8 cellular contexts compared by ENCODE assay signal in genomic region chr2:113604085-113604477, GRCh38. TPM values are rescaled to one million over a fixed set of nuclear protein-coding genes. Genes with fewer than 3 reads are reported as not detected.
DNase-seq lines count a peak whose midpoint lies in the region; ATAC-seq and TF ChIP-seq lines count a peak whose summit lies in the region.
"Not testable (repeated sequence)": the region's sequence is repeated elsewhere in the genome, so short reads cannot be mapped to it uniquely, and the experiment has no call there.

No MANE protein-coding gene starts in this region.

- not testable (repeated sequence) for H3K4me1 ChIP-seq in A673 (ENCODE audit: insufficient read depth, low read length, poor library complexity, severe bottlenecking); body of pancreas

- intact Hi-C loops in A673 (cut with micrococcal nuclease; ENCODE audit: unreplicated experiment), result loop anchor here (5.0 kb wide), 1 partner anchor 98 kb away; no protein-coding TSS in a partner anchor
- intact Hi-C loops in body of pancreas (cut with DNase I), result not testable (repeated sequence)

- not testable (repeated sequence) for H3K4me1 Mint-ChIP-seq in glutamatergic neuron (ENCODE audit: low read depth, unreplicated experiment); naive B cell

- POLR2A ChIA-PET in A673 (lab: Charles Lee; ENCODE audit: low non-redundant PET), result not testable (repeated sequence)

- H3K27ac Mint-ChIP-seq in glutamatergic neuron (ENCODE audit: unreplicated experiment), result not testable (repeated sequence)
- H3K27ac Mint-ChIP-seq in naive B cell, result peak overlapping the region; percentile 88 to 96 (median 94)

- WGBS in body of pancreas, 2 donors, result 1 to 40% methylated on average over 2 to 20 of the region's 20 CpGs

- H3K36me3 Mint-ChIP-seq in glutamatergic neuron (ENCODE audit: unreplicated experiment); naive B cell: not testable (repeated sequence)

- peak; percentile 94 for DNase-seq in A673 (ENCODE audit: low spot score)
- peak; percentile 95 for DNase-seq in activated CD4-positive, alpha-beta T cell treated with anti-CD3 and anti-CD28 coated beads for 48 hours
- DNase-seq in body of pancreas, result peak; percentile 94 to 97 (median 96)
- peak; percentile 82 for DNase-seq in glutamatergic neuron
- peak; percentile 94 for DNase-seq in naive B cell
- peak; percentile 83 to 94 for DNase-seq in stimulated activated CD4-positive, alpha-beta T cell treated with anti-CD3 and anti-CD28 coated beads, Interleukin-4, amount 100 ng/mL, for 4 hours

- not testable (repeated sequence) for H3K27me3 ChIP-seq in A673 (replicated peaks; ENCODE audit: insufficient read depth, low read depth, low read length, poor library complexity); body of pancreas

- H3K4me3 ChIP-seq in A673 (ENCODE audit: low read depth, low read length, poor library complexity, severe bottlenecking) (peak overlapping the region; percentile 54), body of pancreas (peak overlapping the region in 1 of 2 donors; percentile 70)

- TF ChIP-seq CTCF in A673 (conservative IDR thresholded peaks at IDR 0.05; ENCODE audit: low read depth, low read length) (peak; percentile 93), body of pancreas (IDR thresholded peaks at IDR 0.05) (peak; percentile 100), glutamatergic neuron (IDR thresholded peaks at IDR 0.05; ENCODE audit: partially characterized antibody, unreplicated experiment) (peak; percentile 92)

- H3K9me3 Mint-ChIP-seq in glutamatergic neuron (ENCODE audit: unreplicated experiment); naive B cell: not testable (repeated sequence)

- CTCF ChIA-PET in A673 (lab: Charles Lee), result not testable (repeated sequence)

- not testable (repeated sequence) for BruUV-seq in A673 (replicated peaks; lab: Mats Ljungman, UMichigan)

- H3K27ac ChIP-seq in A673 (ENCODE audit: low read depth, low read length, poor library complexity, severe bottlenecking), result peak overlapping the region; percentile 86
- H3K27ac ChIP-seq in KOPT-K1 (ENCODE audit: low read depth, low read length, poor library complexity, severe bottlenecking), result peak overlapping the region; percentile 82
- H3K27ac ChIP-seq in body of pancreas, result peak overlapping the region; percentile 82 to 95 (median 89)

- H3K4me3 Mint-ChIP-seq in glutamatergic neuron (ENCODE audit: unreplicated experiment) (peak overlapping the region; percentile 75), naive B cell (peak overlapping the region; percentile 78 to 97 (median 94))

- TF ChIP-seq POLR2A in body of pancreas (IDR thresholded peaks at IDR 0.05), result not testable (repeated sequence)

- not testable (repeated sequence) for H3K9me3 ChIP-seq in A673 (ENCODE audit: low read depth, low read length, poor library complexity, severe bottlenecking); KOPT-K1 (ENCODE audit: insufficient read depth, low read length, poor library complexity, severe bottlenecking); body of pancreas

- not testable (repeated sequence) for H3K27me3 Mint-ChIP-seq in glutamatergic neuron (ENCODE audit: unreplicated experiment); naive B cell

- H3K36me3 ChIP-seq in A673 (ENCODE audit: insufficient read depth, low read length, poor library complexity, severe bottlenecking); KOPT-K1 (ENCODE audit: insufficient read depth, low read length); body of pancreas (replicated peaks in 1 of 2; ENCODE audit: insufficient read depth in 1 of 2, low read depth in 2 of 2): not testable (repeated sequence)

- ATAC-seq in GM18517 (IDR thresholded peaks at IDR 0.05; ENCODE audit: unreplicated experiment) (peak; percentile 35), body of pancreas (peak; percentile 44), naive B cell (ENCODE audit: low read depth in 2 of 2) (peak; percentile 8 to 12)

RNA-seq across cellular contexts. Expression of gene RABL2A, which starts 23.0 kb away (rescaled TPM):
- total RNA-seq in A673 (2021) (17.8 and 21.2 TPM in 2 replicates), body of pancreas (10 to 100 TPM; 15.0 to 23.1 TPM), glutamatergic neuron (ENCODE audit: unreplicated experiment) (17.0 TPM)
- polyA plus RNA-seq in naive B cell (ENCODE audit: low read depth in 6 of 6), result 10 to 100 TPM; 11.3 to 19.7 (median 16.6) TPM
